Comparison of ENCODE assay signal across 8 cellular contexts in the genomic region with DNA sequence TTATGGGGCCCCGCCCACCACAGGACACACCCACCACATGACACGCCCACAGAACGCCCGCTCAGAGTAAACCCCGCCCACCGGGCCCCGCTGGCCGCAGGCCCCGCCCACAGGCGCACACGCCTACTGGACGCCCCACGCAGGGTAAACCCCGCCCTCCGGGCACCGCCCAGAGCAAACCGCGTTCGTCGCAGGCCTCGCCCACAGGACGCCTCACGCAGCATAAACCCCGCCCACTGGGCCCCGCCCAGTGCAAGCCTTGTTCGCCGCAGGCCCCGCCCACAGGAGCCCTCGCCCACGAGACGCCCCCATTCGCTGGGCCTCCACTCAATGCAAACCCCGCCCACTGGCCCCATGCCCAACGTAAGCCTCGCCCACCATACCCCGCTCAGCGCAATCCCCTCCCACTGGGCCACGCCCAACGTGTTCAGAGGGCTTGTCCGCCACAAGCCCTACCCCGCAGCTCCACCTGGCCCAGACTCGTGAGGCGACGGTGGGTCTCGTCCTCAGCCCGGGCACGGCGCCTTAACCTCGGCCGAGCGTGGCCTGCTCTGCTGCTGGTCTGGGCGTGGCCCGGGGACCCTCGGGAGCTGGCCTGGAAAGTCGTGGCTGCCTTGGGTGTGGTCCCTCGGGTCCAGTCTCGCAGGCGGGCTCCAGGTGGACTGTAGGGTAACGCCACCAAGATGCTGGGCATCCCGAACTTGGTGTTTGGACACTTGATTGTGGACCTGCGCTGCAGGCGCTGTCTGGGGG. TPM values are rescaled to one million over a fixed set of nuclear protein-coding genes. Genes with fewer than 3 reads are reported as not detected.
DNase-seq lines count a peak whose midpoint lies in the region; ATAC-seq and TF ChIP-seq lines count a peak whose summit lies in the region.

No MANE protein-coding gene starts in this region.

- peak; percentile 99 for DNase-seq in CD14-positive monocyte (ENCODE audit: low spot score)
- DNase-seq in NCI-H748 (lab: John Stamatoyannopoulos, UW; ENCODE audit: unreplicated experiment): peak; percentile 96
- peak; percentile 99 for DNase-seq in activated CD4-positive, alpha-beta T cell treated with anti-CD3 and anti-CD28 coated beads, Interleukin-2, amount 50 U/mL, for 4 hours
- peak; percentile 85 to 93 (median 90) for DNase-seq in dorsolateral prefrontal cortex
- DNase-seq in lower leg skin (ENCODE audit: low spot score in 2 of 2): peak; percentile 98 to 100
- DNase-seq in stimulated activated CD4-positive, alpha-beta T cell treated with anti-CD3 and anti-CD28 coated beads, Interleukin-4, amount 100 ng/mL, for 4 hours: peak; percentile 98 to 99

- H3K27ac Mint-ChIP-seq in CD14-positive monocyte: peak overlapping the region in 5 of 7 donors; percentile 62 to 90 (median 75)

- H3K27me3 ChIP-seq in dorsolateral prefrontal cortex: no peaks in the 10 kb centered on the region

- TF ChIP-seq CTCF in CD14-positive monocyte (IDR thresholded peaks at IDR 0.05) (no peak), dorsolateral prefrontal cortex (IDR thresholded peaks at IDR 0.05 in 54 of 56, conservative IDR thresholded peaks at IDR 0.05 in 2 of 56; ENCODE audit: low read depth in 1 of 56, partially characterized antibody in 56 of 56) (peak in 3 of 56 donors; percentile 6 to 38 (median 12)), lower leg skin (IDR thresholded peaks at IDR 0.05) (no peak)

- peak overlapping the region in 15 of 59 donors; percentile 10 to 73 (median 49) for H3K27ac ChIP-seq in dorsolateral prefrontal cortex

- intact Hi-C loops in CD14-positive monocyte (cut with micrococcal nuclease) (loop anchor here (1.0 to 10.0 kb wide), 5 partner anchors 10 to 493 kb away; a partner anchor contains a TSS), dorsolateral prefrontal cortex (cut with DNase I) (no loop called here), lower leg skin (cut with DNase I; ENCODE audit: low total_unique reads) (no loop called here)

- peaks cover 0 to 5% (median 0%) of the 10 kb centered on the region in 7 donors for H3K9me3 Mint-ChIP-seq in CD14-positive monocyte

- ATAC-seq in GM19372 (IDR thresholded peaks at IDR 0.05; ENCODE audit: low read depth, unreplicated experiment): peak; percentile 84
- ATAC-seq in HG03520 (IDR thresholded peaks at IDR 0.05; ENCODE audit: unreplicated experiment): peak; percentile 72

- no peak for TF ChIP-seq POLR2A in lower leg skin (IDR thresholded peaks at IDR 0.05)

- 9 to 14% methylated on average over 19 to 56 of the region's 62 CpGs for WGBS in lower leg skin, 2 donors

- H3K4me1 Mint-ChIP-seq in CD14-positive monocyte: peaks cover 7% of the 10 kb centered on the region

- H3K27me3 Mint-ChIP-seq in CD14-positive monocyte (ENCODE audit: low read depth in 3 of 3): peaks cover 2 to 18% (median 12%) of the 10 kb centered on the region in 3 donors

- no peaks in the 10 kb centered on the region for H3K36me3 Mint-ChIP-seq in CD14-positive monocyte

- peak overlapping the region; percentile 78 to 89 for H3K4me3 Mint-ChIP-seq in CD14-positive monocyte

- H3K4me3 ChIP-seq in dorsolateral prefrontal cortex (peak overlapping the region; percentile 15 to 72 (median 59)), lower leg skin (ENCODE audit: low read depth, poor library complexity, severe bottlenecking) (no peak overlapping the region)

RNA-seq across cellular contexts. Expression of a gene that starts 0.4 kb away (rescaled TPM):
- polyA plus RNA-seq in CD14-positive monocyte: not detected
- total RNA-seq in dorsolateral prefrontal cortex (1 to 10 TPM in 71 of 120 experiments, under 1 TPM in 34, not detected in 15; 0.40 to 4.5 (median 1.4) TPM), lower leg skin (1 to 10 TPM; 2.9 to 6.4 (median 4.1) TPM)

RNA-seq across cellular contexts. Expression of a gene that starts 4.4 kb away (rescaled TPM):
- not detected for polyA plus RNA-seq in CD14-positive monocyte
- total RNA-seq in dorsolateral prefrontal cortex: 1 to 10 TPM in 79 of 120 experiments, under 1 TPM in 38, not detected in 3; 0.25 to 4.5 (median 1.2) TPM
- total RNA-seq in lower leg skin: under 1 TPM; 0.13 to 0.89 (median 0.65) TPM

RNA-seq across cellular contexts. Expression of a gene that starts 28.6 kb away (rescaled TPM):
- 100 to 1,000 TPM in 1 of 2 donors, 10 to 100 TPM in 1; 41.9 to 111 TPM for polyA plus RNA-seq in CD14-positive monocyte
- total RNA-seq in dorsolateral prefrontal cortex (100 to 1,000 TPM; 375 to 847 (median 628) TPM), lower leg skin (100 to 1,000 TPM; 103 to 141 (median 123) TPM)

Comparison
In these comparisons a context has a peak if more than half of its experiments do, and no peak if none do; other contexts are left out.
1. intact Hi-C loops: an anchor here in CD14-positive monocyte (1.0 to 10.0 kb wide); none called in dorsolateral prefrontal cortex and lower leg skin.